ENCODE assay signal across 8 cellular contexts in genomic region chr6:75543311-75543710, GRCh38. TPM values are rescaled to one million over a fixed set of nuclear protein-coding genes. Genes with fewer than 3 reads are reported as not detected.
"Had no signal": no experiment of that assay in that cellular context is flagged by ENCODE, and none has a peak within 500 bp of the region (broad histone marks: within the 10 kb centered on the region; RNA-seq: fewer than 3 reads in every experiment).

No MANE protein-coding gene starts in this region.

- H3K9ac ChIP-seq: KMS-11 had no signal

- DNase-seq: IMR-90, KBM-7, KG1 had no signal

- H3K4me3 ChIP-seq: K562 had no signal

- H3K27ac ChIP-seq: HL-60, KMS-11 had no signal

- H3K4me2 ChIP-seq: KMS-11 had no signal

RNA-seq across cellular contexts. Expression of gene FILIP1, which starts 49.7 kb away (rescaled TPM):
- polyA plus RNA-seq: HepG2, IgD-negative memory B cell had no signal
